ENCODE assay signal across 25 cellular contexts in the genomic region with DNA sequence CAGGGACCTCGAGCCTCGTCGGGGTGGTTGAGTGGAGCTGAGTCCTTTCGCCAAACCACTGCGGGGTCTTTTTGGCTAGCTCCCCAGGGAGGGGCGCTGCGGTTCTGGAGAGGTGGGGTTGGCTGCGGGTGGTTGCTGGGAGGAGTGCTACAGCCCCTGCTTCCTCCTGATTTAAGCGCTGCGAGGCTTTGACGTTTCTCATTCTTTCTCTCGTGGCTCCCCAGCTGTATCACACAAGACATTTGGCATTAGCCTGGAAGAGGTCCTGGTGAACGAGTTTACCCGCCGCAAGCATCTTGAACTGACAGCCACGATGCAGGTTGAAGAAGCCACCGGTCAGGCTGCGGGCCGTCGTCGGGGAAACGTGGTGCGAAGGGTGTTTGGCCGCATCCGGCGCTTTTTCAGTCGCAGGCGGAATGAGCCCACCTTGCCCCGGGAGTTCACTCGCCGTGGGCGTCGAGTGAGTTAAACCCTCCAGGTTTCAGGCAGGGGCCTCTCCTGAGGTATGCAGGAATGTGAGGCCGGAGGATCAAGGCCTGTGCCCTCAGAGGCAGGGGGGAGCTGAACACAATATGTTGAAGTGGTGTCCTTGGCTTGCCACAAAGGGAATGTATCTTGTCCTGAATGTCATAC. TPM values are rescaled to one million over a fixed set of nuclear protein-coding genes. Genes with fewer than 3 reads are reported as not detected.
"Had no signal": no experiment of that assay in that cellular context is flagged by ENCODE, and none has a peak within 500 bp of the region (broad histone marks: within the 10 kb centered on the region; RNA-seq: fewer than 3 reads in every experiment).

No MANE protein-coding gene starts in this region.

- H3K9me3 Mint-ChIP-seq: activated naive CD8-positive, alpha-beta T cell treated with anti-CD3 and anti-CD28 coated beads, Interleukin-2, amount 10 ng/mL, durations not matched to agents 7 days and 5 days; activated T-helper 1 cell treated with anti-CD3 and anti-CD28 coated beads, Interleukin-12 subunit alpha, Interleukin-12 subunit beta, Interleukin-2, Interleukin-4 antibody, amounts not matched to agents 30 ng/mL and 10 ng/mL and 1 ng/mL, durations not matched to agents 14 hours and 24 hours and 36 hours; natural killer cell treated with Interleukin-12 subunit alpha and Interleukin-12 subunit beta and Interleukin-15 and Interleukin-18, amount 100 ng/mL, for 72 hours; stimulated activated naive CD8-positive, alpha-beta T cell treated with anti-CD3 and anti-CD28 coated beads, Interleukin-15, Interleukin-2, amounts not matched to agents 100 ng/mL and 50 ng/mL, for 24 hours had no signal

- H3K4me3 ChIP-seq: lower lobe of right lung, right atrium auricular region, transverse colon, uterus had no signal

- H3K27ac Mint-ChIP-seq: activated naive CD8-positive, alpha-beta T cell treated with anti-CD3 and anti-CD28 coated beads, Interleukin-2, amount 10 ng/mL, durations not matched to agents 7 days and 5 days; activated T-helper 1 cell treated with anti-CD3 and anti-CD28 coated beads, Interleukin-12 subunit alpha, Interleukin-12 subunit beta, Interleukin-2, Interleukin-4 antibody, amounts not matched to agents 30 ng/mL and 10 ng/mL and 1 ng/mL, durations not matched to agents 14 hours and 24 hours and 36 hours; natural killer cell treated with Interleukin-12 subunit alpha and Interleukin-12 subunit beta and Interleukin-15 and Interleukin-18, amount 100 ng/mL, for 72 hours; progenitor cell of endocrine pancreas; stimulated activated naive CD8-positive, alpha-beta T cell treated with anti-CD3 and anti-CD28 coated beads, Interleukin-15, Interleukin-2, amounts not matched to agents 100 ng/mL and 50 ng/mL, for 24 hours had no signal

- H3K4me3 Mint-ChIP-seq: activated naive CD8-positive, alpha-beta T cell treated with anti-CD3 and anti-CD28 coated beads, Interleukin-2, amount 10 ng/mL, durations not matched to agents 7 days and 5 days; activated T-helper 1 cell treated with anti-CD3 and anti-CD28 coated beads, Interleukin-12 subunit alpha, Interleukin-12 subunit beta, Interleukin-2, Interleukin-4 antibody, amounts not matched to agents 30 ng/mL and 10 ng/mL and 1 ng/mL, durations not matched to agents 14 hours and 24 hours and 36 hours; natural killer cell treated with Interleukin-12 subunit alpha and Interleukin-12 subunit beta and Interleukin-15 and Interleukin-18, amount 100 ng/mL, for 72 hours; stimulated activated naive CD8-positive, alpha-beta T cell treated with anti-CD3 and anti-CD28 coated beads, Interleukin-15, Interleukin-2, amounts not matched to agents 100 ng/mL and 50 ng/mL, for 24 hours had no signal

- H3K27ac ChIP-seq: dorsolateral prefrontal cortex, foreskin keratinocyte, lower lobe of right lung, right atrium auricular region, transverse colon, uterus, WERI-Rb-1 had no signal

- H3K9me3 ChIP-seq: lower lobe of right lung, right atrium auricular region, transverse colon, uterus had no signal

- H3K36me3 ChIP-seq: lower lobe of right lung, right atrium auricular region, transverse colon, uterus, WERI-Rb-1 had no signal

- FAIRE-seq: colon, islet of Langerhans had no signal

- H3K36me3 Mint-ChIP-seq: activated naive CD8-positive, alpha-beta T cell treated with anti-CD3 and anti-CD28 coated beads, Interleukin-2, amount 10 ng/mL, durations not matched to agents 7 days and 5 days; natural killer cell treated with Interleukin-12 subunit alpha and Interleukin-12 subunit beta and Interleukin-15 and Interleukin-18, amount 100 ng/mL, for 72 hours had no signal

- H3K4me1 ChIP-seq: foreskin keratinocyte, lower lobe of right lung, right atrium auricular region, transverse colon, uterus had no signal

- DNase-seq: activated CD4-positive, alpha-beta T cell treated with anti-CD3 and anti-CD28 coated beads, Interleukin-2, amount 50 U/mL, for 48 hours; activated naive CD4-positive, alpha-beta T cell treated with Interleukin-2 at 50 U/mL for 16 hours; activated naive CD8-positive, alpha-beta T cell treated with anti-CD3 and anti-CD28 coated beads, Interleukin-2, amount 10 ng/mL, durations not matched to agents 7 days and 5 days; amygdala; caudate nucleus; dorsolateral prefrontal cortex; foreskin keratinocyte; hypothalamus; left colon; lower lobe of right lung; SW 1271; transverse colon; uterus; WERI-Rb-1 had no signal

RNA-seq across cellular contexts. Expression of gene ARHGAP36, which starts 25.5 kb away (rescaled TPM):
- total RNA-seq: activated naive CD8-positive, alpha-beta T cell treated with anti-CD3 and anti-CD28 coated beads, Interleukin-2, amount 10 ng/mL, durations not matched to agents 7 days and 5 days; activated T-helper 1 cell treated with anti-CD3 and anti-CD28 coated beads, Interleukin-12 subunit alpha, Interleukin-12 subunit beta, Interleukin-2, Interleukin-4 antibody, amounts not matched to agents 30 ng/mL and 10 ng/mL and 1 ng/mL, durations not matched to agents 14 hours and 24 hours and 36 hours; epithelial cell of proximal tubule; fibroblast of lung; foreskin keratinocyte; lower lobe of right lung; natural killer cell treated with Interleukin-12 subunit alpha and Interleukin-12 subunit beta and Interleukin-15 and Interleukin-18, amount 100 ng/mL, for 72 hours; osteoblast; right atrium auricular region; T-helper 2 cell treated with Interferon-gamma antibody and Interleukin-4, amounts not matched to agents 100 ng/mL and 5 ng/mL, for 36 hours; transverse colon had no signal
- polyA plus RNA-seq: fibroblast of lung, foreskin keratinocyte had no signal
